Comparison of ENCODE assay signal across 11 cellular contexts in genomic region chr11:11608783-11609232, GRCh38. TPM values are rescaled to one million over a fixed set of nuclear protein-coding genes. Genes with fewer than 3 reads are reported as not detected.
A peak's percentile ranks its signal among the peaks of the same experiment; 100 is the strongest.
DNase-seq lines count a peak whose midpoint lies in the region; ATAC-seq and TF ChIP-seq lines count a peak whose summit lies in the region.
"Had no signal": no experiment of that assay in that cellular context is flagged by ENCODE, and none has a peak within 500 bp of the region (broad histone marks: within the 10 kb centered on the region; RNA-seq: fewer than 3 reads in every experiment).

No MANE protein-coding gene starts in this region.

- no peaks in the 10 kb centered on the region for H3K79me2 ChIP-seq in SK-N-SH (ENCODE audit: insufficient read depth)

- H3K4me3 ChIP-seq in SK-N-SH (ENCODE audit: low read depth in 2 of 2, low read length in 1 of 2), result no peak overlapping the region

- H3K9me3 Mint-ChIP-seq in Calu3 (ENCODE audit: low read depth, unreplicated experiment), result no peaks in the 10 kb centered on the region

- no peaks in the 10 kb centered on the region for H3K27me3 Mint-ChIP-seq in Calu3 (ENCODE audit: unreplicated experiment)

- CTCF ChIA-PET in Calu3 (lab: Charles Lee) (interaction anchor here (0.6 kb wide), 1 partner anchor 410 kb away, joined by 3 read pairs; no protein-coding TSS in a partner anchor), SK-N-SH (lab: Yijun Ruan, JAX) (interaction anchor here (0.6 to 1.3 kb wide), 2 partner anchors 16 to 543 kb away, joined by 3 read pairs; no protein-coding TSS in a partner anchor)

- no peaks in the 10 kb centered on the region for H3K36me3 Mint-ChIP-seq in Calu3 (ENCODE audit: insufficient read depth, unreplicated experiment)
- H3K36me3 Mint-ChIP-seq: naive B cell had no signal

- peak; percentile 19 for DNase-seq in Calu3
- peak; percentile 80 for DNase-seq in HS-5 (ENCODE audit: low read depth)
- peak; percentile 28 for DNase-seq in SK-N-SH
- peak; percentile 59 for DNase-seq in kidney glomerular epithelial cell (lab: John Stamatoyannopoulos, UW)
- no peak for DNase-seq in Right ventricle myocardium inferior (ENCODE audit: missing footprints)
- no peak for DNase-seq in HuH-7 (ENCODE audit: low spot score)
- no peak for DNase-seq in NCI-H1092 treated with DMSO at 0.1 percent for 48 hours (lab: John Stamatoyannopoulos, UW)
- DNase-seq: anterior cingulate cortex, naive B cell, NCI-H1048 had no signal

- TF ChIP-seq RAD21 in SK-N-SH (IDR thresholded peaks at IDR 0.05; ENCODE audit: low read length), result no peak

- TF ChIP-seq CTCF in Calu3 (IDR thresholded peaks at IDR 0.05; ENCODE audit: unreplicated experiment) (no peak), SK-N-SH (IDR thresholded peaks at IDR 0.05) (no peak)

- H3K36me3 ChIP-seq in SK-N-SH (replicated peaks in 1 of 2; ENCODE audit: control insufficient read depth in 1 of 2, insufficient read depth in 2 of 2, low read length in 1 of 2), result no peaks in the 10 kb centered on the region

- no peak overlapping the region for H3K27ac Mint-ChIP-seq in Calu3 (ENCODE audit: unreplicated experiment)

- TF ChIP-seq EP300 in SK-N-SH (IDR thresholded peaks at IDR 0.05; ENCODE audit: borderline replicate concordance in 1 of 2, low read depth in 1 of 2, low read length in 1 of 2), result peak in 1 of 2 experiments; percentile 35; a peak in 1 of 4 replicates

- no peak overlapping the region for H2AFZ ChIP-seq in SK-N-SH (ENCODE audit: low read depth)

- BruUV-seq in Calu3 (replicated peaks; lab: Mats Ljungman, UMichigan), result no TSS peak

- H3K27ac ChIP-seq in SK-N-SH (ENCODE audit: low read depth in 2 of 2, low read length in 1 of 2), result no peak overlapping the region

- H3K4me1 ChIP-seq in SK-N-SH (ENCODE audit: control insufficient read depth in 1 of 2, insufficient read depth in 2 of 2, low read depth in 1 of 2, low read length in 1 of 2), result no peaks in the 10 kb centered on the region; a peak in 1 of 4 replicates

- H4K20me1 ChIP-seq in SK-N-SH (ENCODE audit: insufficient read depth), result no peaks in the 10 kb centered on the region

- POLR2A ChIA-PET in SK-N-SH (lab: Yijun Ruan, JAX), result no interaction called here

- no peaks in the 10 kb centered on the region for H3F3A ChIP-seq in SK-N-SH (replicated peaks; ENCODE audit: insufficient read depth)

- intact Hi-C loops in Calu3 (cut with micrococcal nuclease; ENCODE audit: unreplicated experiment) (no loop called here), Right ventricle myocardium inferior (cut with DNase I) (no loop called here)

- no peaks in the 10 kb centered on the region for H3K9me2 ChIP-seq in SK-N-SH

- no peak overlapping the region for H3K4me3 Mint-ChIP-seq in Calu3 (ENCODE audit: low read depth, unreplicated experiment)

- no peak overlapping the region for H3K4me2 ChIP-seq in SK-N-SH

- no peaks in the 10 kb centered on the region for H3K27me3 ChIP-seq in SK-N-SH (ENCODE audit: insufficient read depth)

- no peak overlapping the region for H3K9ac ChIP-seq in SK-N-SH

- ATAC-seq in Right ventricle myocardium inferior, result no peak
- ATAC-seq in activated CD4-positive, CD25-positive, alpha-beta regulatory T cell treated with anti-CD3 and anti-CD28 coated beads, Interleukin-2, amount 50 U/mL, for 24 hours, result no peak

- peaks cover 29% of the 10 kb centered on the region for H3K4me1 Mint-ChIP-seq in Calu3 (ENCODE audit: low read depth, unreplicated experiment)
- H3K4me1 Mint-ChIP-seq: naive B cell had no signal

- WGBS in SK-N-SH (ENCODE audit: low lambda C conversion rate), result 50% methylated on average over 2 of the region's 2 CpGs

- no peaks in the 10 kb centered on the region for H3K9me3 ChIP-seq in SK-N-SH

TF ChIP-seq in SK-N-SH, 30 proteins besides CTCF, POLR2A, EP300 and RAD21 (continues in another document):
- TF ChIP-seq USF1 (IDR thresholded peaks at IDR 0.05; ENCODE audit: borderline replicate concordance, low read depth) (no peak), SMC3 (IDR thresholded peaks at IDR 0.05; ENCODE audit: low read depth, low read length) (no peak), GABPA (IDR thresholded peaks at IDR 0.05; ENCODE audit: low read depth) (no peak), MAX (IDR thresholded peaks at IDR 0.05; ENCODE audit: low read depth) (no peak), FOXJ3 (CRISPR knock-in tag; IDR thresholded peaks at IDR 0.05) (no peak), FOSL2 (IDR thresholded peaks at IDR 0.05; ENCODE audit: borderline replicate concordance, low read depth) (peak; percentile 52; the same call in 1 of the 2 replicates), RCOR1 (IDR thresholded peaks at IDR 0.05; ENCODE audit: low read length) (no peak), SIN3A (IDR thresholded peaks at IDR 0.05; ENCODE audit: borderline replicate concordance, low read depth, low read length) (no peak), ELF1 (IDR thresholded peaks at IDR 0.05) (no peak), POLR2AphosphoS5 (IDR thresholded peaks at IDR 0.05; ENCODE audit: low read depth, low read length) (no peak), NRF1 (IDR thresholded peaks at IDR 0.05; ENCODE audit: low read depth, low read length) (no peak), USF2 (IDR thresholded peaks at IDR 0.05; ENCODE audit: borderline replicate concordance, low read depth, low read length) (no peak), TEAD4 (IDR thresholded peaks at IDR 0.05; ENCODE audit: borderline replicate concordance, insufficient read depth) (peak; percentile 35; the same call in 1 of the 2 replicates), ZBTB33 (IDR thresholded peaks at IDR 0.05; ENCODE audit: borderline replicate concordance, low read depth) (no peak), EZH2phosphoT487 (IDR thresholded peaks at IDR 0.05; ENCODE audit: borderline replicate concordance, low read depth) (no peak), GATA2 (CRISPR knock-in tag; IDR thresholded peaks at IDR 0.05) (no peak), JUND (IDR thresholded peaks at IDR 0.05) (peak; percentile 64), CHD2 (IDR thresholded peaks at IDR 0.05; ENCODE audit: low read length, partially characterized antibody) (no peak), MXI1 (IDR thresholded peaks at IDR 0.05; ENCODE audit: low read depth, low read length) (no peak), MEF2A (IDR thresholded peaks at IDR 0.05; ENCODE audit: borderline replicate concordance, low read depth) (no peak), RXRA (IDR thresholded peaks at IDR 0.05; ENCODE audit: borderline replicate concordance, low read depth) (no peak), YY1 (IDR thresholded peaks at IDR 0.05; ENCODE audit: low read depth) (no peak), NFIC (IDR thresholded peaks at IDR 0.05; ENCODE audit: borderline replicate concordance) (peak; percentile 80), FOXM1 (IDR thresholded peaks at IDR 0.05; ENCODE audit: low read depth) (0 out of 2 replicates have a peak, but pooled peaks have one; percentile 21), TCF12 (IDR thresholded peaks at IDR 0.05) (peak; percentile 60), TAF1 (IDR thresholded peaks at IDR 0.05; ENCODE audit: borderline replicate concordance, low read depth, low read length) (no peak), RFX5 (IDR thresholded peaks at IDR 0.05; ENCODE audit: low read length) (no peak)

RNA-seq across cellular contexts. Expression of gene GALNT18, which starts 13.0 kb away (rescaled TPM):
- total RNA-seq in Calu3 (2022) (9.2 and 9.9 TPM in 2 replicates), Right ventricle myocardium inferior (22.9 TPM)
- polyA plus RNA-seq in SK-N-SH (2012; rRNA removed), result 0.37 and 0.64 TPM in 2 replicates
- polyA plus RNA-seq in SK-N-SH (2012; cell fraction: cytosol; rRNA removed), result 0.28 and 0.54 TPM in 2 replicates
- polyA plus RNA-seq in SK-N-SH (2012; cell fraction: nucleus; rRNA removed), result 0.12 and 0.25 TPM in 2 replicates

Comparison
In these comparisons a context has a peak if more than half of its experiments do, and no peak if none do; other contexts are left out.
1. DNase-seq: peak in Calu3 (single experiment), HS-5 (single experiment), SK-N-SH (single experiment) and kidney glomerular epithelial cell (single experiment); none in Right ventricle myocardium inferior (single experiment), HuH-7 (single experiment) and NCI-H1092 treated with DMSO at 0.1 percent for 48 hours (single experiment).